In genomic region chr7:22672892-22673637, GRCh38 we compare ENCODE assay signal across 10 cellular contexts. TPM values are rescaled to one million over a fixed set of nuclear protein-coding genes. Genes with fewer than 3 reads are reported as not detected.
DNase-seq lines count a peak whose midpoint lies in the region; ATAC-seq and TF ChIP-seq lines count a peak whose summit lies in the region.
"Had no signal": no experiment of that assay in that cellular context is flagged by ENCODE, and none has a peak within 500 bp of the region (broad histone marks: within the 10 kb centered on the region; RNA-seq: fewer than 3 reads in every experiment).

No MANE protein-coding gene starts in this region.

- no peak overlapping the region for H3K4me3 ChIP-seq in lower leg skin (ENCODE audit: low read depth, poor library complexity, severe bottlenecking)
- H3K4me3 ChIP-seq: SJCRH30 had no signal

- intact Hi-C loops in lower leg skin (cut with DNase I; ENCODE audit: low total_unique reads), result no loop called here

- DNase-seq in HuH-7 (ENCODE audit: low spot score), result peak; percentile 68
- no peak for DNase-seq in activated gamma-delta T cell (lab: John Stamatoyannopoulos, UW)
- DNase-seq in kidney glomerular epithelial cell (lab: John Stamatoyannopoulos, UW), result no peak
- no peak for DNase-seq in NCI-H524 treated with DMSO at 0.1 percent for 48 hours (lab: John Stamatoyannopoulos, UW)
- DNase-seq in lower leg skin (ENCODE audit: low spot score in 2 of 2), result no peak
- DNase-seq: cerebellar nuclear complex had no signal

- no peak for TF ChIP-seq CTCF in lower leg skin (IDR thresholded peaks at IDR 0.05)

- ATAC-seq in GM18867 (IDR thresholded peaks at IDR 0.05; ENCODE audit: unreplicated experiment) (peak; percentile 87), GM21786 (IDR thresholded peaks at IDR 0.05; ENCODE audit: unreplicated experiment) (peak; percentile 70), esophagus mucosa (peak; percentile 64)

- TF ChIP-seq POLR2A in lower leg skin (IDR thresholded peaks at IDR 0.05), result no peak

- WGBS in lower leg skin, 2 donors, result 47 to 71% methylated on average over 6 of the region's 6 CpGs

RNA-seq across cellular contexts. Expression of gene IL6, which starts 53.9 kb away (rescaled TPM):
- total RNA-seq in esophagus mucosa, result not detected
- total RNA-seq in lower leg skin, result 1 to 10 TPM in 2 of 4 donors, not detected in 2; 1.7 to 9.1 TPM
- total RNA-seq: SJCRH30 had no signal
